ENCODE assay signal across 8 cellular contexts in genomic region chr15:51888593-51889195, GRCh38. TPM values are rescaled to one million over a fixed set of nuclear protein-coding genes. Genes with fewer than 3 reads are reported as not detected.
A peak's percentile ranks its signal among the peaks of the same experiment; 100 is the strongest.
DNase-seq lines count a peak whose midpoint lies in the region; ATAC-seq, FAIRE-seq and TF ChIP-seq lines count a peak whose summit lies in the region.

No MANE protein-coding gene starts in this region.

- no peak overlapping the region for H3K4me3 ChIP-seq in ascending aorta

- no peak for ATAC-seq in HG03108 (IDR thresholded peaks at IDR 0.05; ENCODE audit: unreplicated experiment)

- no peaks in the 10 kb centered on the region for H3K9me3 ChIP-seq in ascending aorta

- peak; percentile 80 for FAIRE-seq in D721Med (lab: Jason Lieb, UNC)

- DNase-seq in D721Med (ENCODE audit: insufficient read length, low spot score): no peak
- peak; percentile 21 to 70 for DNase-seq in Kasumi-1 (lab: John Stamatoyannopoulos, UW)
- DNase-seq in ascending aorta (ENCODE audit: low spot score in 2 of 2): no peak
- DNase-seq in kidney glomerular epithelial cell (lab: John Stamatoyannopoulos, UW): peak; percentile 26
- DNase-seq in OCI-M2 (lab: John Stamatoyannopoulos, UW; ENCODE audit: unreplicated experiment): no peak
- DNase-seq in activated CD8-positive, alpha-beta memory T cell treated with anti-CD3 and anti-CD28 coated beads, Interleukin-2, amount 50 U/mL, for 4 hours: no peak
- DNase-seq in substantia nigra (lab: John Stamatoyannopoulos, UW): no peak

- H3K36me3 ChIP-seq in ascending aorta: peaks cover 0 to 12% of the 10 kb centered on the region in 2 donors

- peak; percentile 88 for TF ChIP-seq CTCF in D721Med (IDR thresholded peaks at IDR 0.05; ENCODE audit: insufficient read depth, missing control alignments)
- peak; percentile 22 to 75 (median 41) for TF ChIP-seq CTCF in ascending aorta (IDR thresholded peaks at IDR 0.05)

- H3K4me1 ChIP-seq in ascending aorta: peaks cover 0 to 3% of the 10 kb centered on the region in 2 donors

- no peaks in the 10 kb centered on the region for H3K27me3 ChIP-seq in ascending aorta

- intact Hi-C loops in ascending aorta (cut with DNase I): no loop called here

- no peak overlapping the region for H3K27ac ChIP-seq in ascending aorta
- H3K27ac ChIP-seq in substantia nigra (ENCODE audit: low read depth, low read length, poor library complexity, severe bottlenecking): no peak overlapping the region

RNA-seq across cellular contexts. Expression of gene TMOD3, which starts 59.2 kb away (rescaled TPM):
- 28.0 TPM for total RNA-seq in ascending aorta

Comparison
In these comparisons a context has a peak if more than half of its experiments do, and no peak if none do; other contexts are left out.
1. DNase-seq: peak in Kasumi-1 (2 of 2) and kidney glomerular epithelial cell (single experiment); none in D721Med (single experiment), ascending aorta (0 of 2), OCI-M2 (single experiment), activated CD8-positive, alpha-beta memory T cell treated with anti-CD3 and anti-CD28 coated beads, Interleukin-2, amount 50 U/mL, for 4 hours (single experiment) and substantia nigra (0 of 49).